In genomic region chr12:93235881-93236280, GRCh38 we compare ENCODE assay signal across 34 cellular contexts.
"Had no signal": no experiment of that assay in that cellular context is flagged by ENCODE, and none has a peak within 500 bp of the region (broad histone marks: within the 10 kb centered on the region; RNA-seq: fewer than 3 reads in every experiment).

No MANE protein-coding gene starts in this region.

- H3K4me3 Mint-ChIP-seq: activated B cell treated with CpG ODN at 0.5 μM for 24 hours; activated CD4-positive, alpha-beta memory T cell treated with anti-CD3 and anti-CD28 coated beads for 36 hours; activated CD4-positive, alpha-beta T cell treated with anti-CD3 and anti-CD28 coated beads, Interleukin-2, amount 10 ng/mL, durations not matched to agents 24 days and 14 days; activated CD8-positive, alpha-beta T cell treated with anti-CD3 and anti-CD28 coated beads for 36 hours; activated naive CD4-positive, alpha-beta T cell treated with anti-CD3 and anti-CD28 coated beads for 36 hours; activated T-cell treated with anti-CD3 and anti-CD28 coated beads, Interleukin-2, amount 50 U/mL, for 4 hours; activated T-cell treated with anti-CD3 and anti-CD28 coated beads, Interleukin-2, amount 50 U/mL, for 72 hours; activated T-helper 1 cell treated with anti-CD3 and anti-CD28 coated beads, Interleukin-12 subunit alpha, Interleukin-12 subunit beta, Interleukin-2, Interleukin-4 antibody, amounts not matched to agents 30 ng/mL and 10 ng/mL and 1 ng/mL, durations not matched to agents 14 hours and 24 hours and 36 hours; activated T-helper 17 cell treated with anti-CD3 and anti-CD28 coated beads, Interleukin-2, amount 50 U/mL, for 72 hours; T-helper 1 cell treated with Interleukin-12 subunit alpha and Interleukin-12 subunit beta and Interleukin-4 antibody, amounts not matched to agents 30 μg/mL and 1 μg/mL, for 36 hours; T-helper 2 cell treated with Interferon-gamma antibody and Interleukin-4, amounts not matched to agents 5 μg/mL and 100 μg/mL, for 36 hours had no signal

- H3K4me1 Mint-ChIP-seq: activated B cell treated with CpG ODN at 0.5 μM for 24 hours; activated CD4-positive, alpha-beta T cell treated with anti-CD3 and anti-CD28 coated beads, Interleukin-2, amount 10 ng/mL, durations not matched to agents 24 days and 14 days; activated T-helper 17 cell treated with anti-CD3 and anti-CD28 coated beads, Interleukin-2, amount 50 U/mL, for 72 hours had no signal

- H3K36me3 ChIP-seq: adrenal gland, brain microvascular endothelial cell, breast epithelium had no signal

- H3K27ac Mint-ChIP-seq: activated B cell treated with CpG ODN at 0.5 μM for 24 hours; activated CD4-positive, alpha-beta memory T cell treated with anti-CD3 and anti-CD28 coated beads for 36 hours; activated CD4-positive, alpha-beta T cell treated with anti-CD3 and anti-CD28 coated beads, Interleukin-2, amount 10 ng/mL, durations not matched to agents 24 days and 14 days; activated CD8-positive, alpha-beta T cell treated with anti-CD3 and anti-CD28 coated beads for 36 hours; activated naive CD4-positive, alpha-beta T cell treated with anti-CD3 and anti-CD28 coated beads for 36 hours; activated T-cell treated with anti-CD3 and anti-CD28 coated beads, Interleukin-2, amount 50 U/mL, for 72 hours; activated T-helper 1 cell treated with anti-CD3 and anti-CD28 coated beads, Interleukin-12 subunit alpha, Interleukin-12 subunit beta, Interleukin-2, Interleukin-4 antibody, amounts not matched to agents 30 ng/mL and 10 ng/mL and 1 ng/mL, durations not matched to agents 14 hours and 24 hours and 36 hours; activated T-helper 17 cell treated with anti-CD3 and anti-CD28 coated beads, Interleukin-2, amount 50 U/mL, for 72 hours; T-helper 1 cell treated with Interleukin-12 subunit alpha and Interleukin-12 subunit beta and Interleukin-4 antibody, amounts not matched to agents 30 μg/mL and 1 μg/mL, for 36 hours; T-helper 2 cell treated with Interferon-gamma antibody and Interleukin-4, amounts not matched to agents 5 μg/mL and 100 μg/mL, for 36 hours had no signal

- H3K4me1 ChIP-seq: adrenal gland, breast epithelium had no signal

- DNase-seq: activated B cell treated with CpG ODN at 0.5 μM for 24 hours; activated CD4-positive, alpha-beta memory T cell treated with anti-CD3 and anti-CD28 coated beads for 36 hours; activated CD4-positive, alpha-beta T cell treated with anti-CD3 and anti-CD28 coated beads for 4 hours; activated CD4-positive, alpha-beta T cell treated with anti-CD3 and anti-CD28 coated beads, Interleukin-2, amount 50 U/mL, for 1 hour; activated CD4-positive, alpha-beta T cell treated with anti-CD3 and anti-CD28 coated beads, Interleukin-2, amount 50 U/mL, for 4 hours; activated CD4-positive, CD25-positive, alpha-beta regulatory T cell treated with anti-CD3 and anti-CD28 coated beads, Interleukin-2, amount 50 U/mL, for 72 hours; activated CD8-positive, alpha-beta memory T cell treated with anti-CD3 and anti-CD28 coated beads, Interleukin-2, amount 50 U/mL, for 4 hours; activated CD8-positive, alpha-beta T cell treated with anti-CD3 and anti-CD28 coated beads for 36 hours; activated effector memory CD4-positive, alpha-beta T cell treated with anti-CD3 and anti-CD28 coated beads, Interleukin-2, amount 50 U/mL, for 16 hours; activated gamma-delta T cell treated with Interleukin-2 at 50 U/mL for 16 hours; activated naive CD4-positive, alpha-beta T cell; activated naive CD4-positive, alpha-beta T cell treated with anti-CD3 and anti-CD28 coated beads for 36 hours; activated naive CD4-positive, alpha-beta T cell treated with anti-CD3 and anti-CD28 coated beads, Interleukin-2, amount 50 U/mL, for 16 hours; activated T-cell treated with anti-CD3 and anti-CD28 coated beads for 4 hours; activated T-cell treated with anti-CD3 and anti-CD28 coated beads, Interleukin-2, amount 50 U/mL, for 1 hour; activated T-cell treated with anti-CD3 and anti-CD28 coated beads, Interleukin-2, amount 50 U/mL, for 4 hours; activated T-cell treated with anti-CD3 and anti-CD28 coated beads, Interleukin-2, amount 50 U/mL, for 72 hours; adrenal gland; amniotic stem cell; aorta; body of pancreas; brain microvascular endothelial cell; central memory CD4-positive, alpha-beta T cell; T-helper 1 cell; T-helper 2 cell; T-helper 9 cell had no signal

- H3K9me3 ChIP-seq: adrenal gland, body of pancreas had no signal

- H3K27ac ChIP-seq: adrenal gland, body of pancreas, brain microvascular endothelial cell, breast epithelium, VCaP had no signal

- H3K4me3 ChIP-seq: adrenal gland, body of pancreas, breast epithelium had no signal

- H3K27me3 Mint-ChIP-seq: activated CD8-positive, alpha-beta T cell treated with anti-CD3 and anti-CD28 coated beads for 36 hours; activated T-helper 17 cell treated with anti-CD3 and anti-CD28 coated beads, Interleukin-2, amount 50 U/mL, for 72 hours had no signal

- ATAC-seq: activated CD8-positive, alpha-beta T cell treated with anti-CD3 and anti-CD28 coated beads for 36 hours; activated naive CD4-positive, alpha-beta T cell treated with anti-CD3 and anti-CD28 coated beads, Interleukin-2, amount 50 U/mL, for 72 hours; activated T-cell treated with anti-CD3 and anti-CD28 coated beads, Interleukin-2, amount 50 U/mL, for 4 hours; activated T-cell treated with anti-CD3 and anti-CD28 coated beads, Interleukin-2, amount 50 U/mL, for 72 hours; activated T-helper 17 cell treated with anti-CD3 and anti-CD28 coated beads, Interleukin-2, amount 50 U/mL, for 72 hours; body of pancreas had no signal

- H3K36me3 Mint-ChIP-seq: activated CD4-positive, alpha-beta memory T cell treated with anti-CD3 and anti-CD28 coated beads for 36 hours had no signal

- H3K9me3 Mint-ChIP-seq: activated T-helper 17 cell treated with anti-CD3 and anti-CD28 coated beads, Interleukin-2, amount 50 U/mL, for 72 hours had no signal

- H3K27me3 ChIP-seq: adrenal gland, body of pancreas, brain microvascular endothelial cell, breast epithelium had no signal
